21 cellular contexts compared by ENCODE assay signal in the genomic region with DNA sequence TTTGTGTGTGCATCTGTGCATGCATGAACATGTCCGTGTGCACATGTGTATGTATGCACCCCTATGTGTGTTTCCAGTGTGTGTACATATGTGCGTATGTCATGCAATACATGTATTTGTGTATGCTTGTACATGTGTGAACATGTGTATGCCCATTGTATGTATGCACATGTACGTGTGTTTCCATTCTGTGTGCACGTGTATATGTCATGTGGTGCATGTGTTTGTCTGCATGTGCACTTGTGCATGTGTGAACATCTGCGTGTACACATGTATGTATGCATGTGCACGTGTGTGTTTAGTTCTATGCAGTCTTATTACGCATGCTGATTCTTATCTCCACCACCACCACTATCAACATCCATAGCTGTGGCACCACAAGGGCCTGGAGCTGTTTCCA.
"Had no signal": no experiment of that assay in that cellular context is flagged by ENCODE, and none has a peak within 500 bp of the region (broad histone marks: within the 10 kb centered on the region; RNA-seq: fewer than 3 reads in every experiment).

No MANE protein-coding gene starts in this region.

- ATAC-seq: Panc1, PC-3 had no signal

- DNase-seq: KBM-7; MV-4-11; NCI-H1048; NCI-H1105; NCI-H1417; NCI-H146; NCI-H1694 treated with DMSO at 0.1 percent for 48 hours; NCI-H1930; NCI-H2081; NCI-H2107; NCI-H2227 treated with DMSO at 0.1 percent for 48 hours; NCI-H524 treated with DMSO at 0.1 percent for 48 hours; NCI-H69; NCI-H774; NK-92 treated with Interleukin-12 subunit alpha and Interleukin-12 subunit beta, amount 100 ng/mL, for 24 hours; PC-3; SHP77; SK-N-SH; SW 1271 had no signal

- H3K27ac ChIP-seq: RWPE1 had no signal

- H3K9ac ChIP-seq: SK-N-SH had no signal

- H3K9me3 ChIP-seq: SK-N-SH had no signal

- H3K4me2 ChIP-seq: SK-N-SH had no signal
